1 cellular context compared by ENCODE assay signal in genomic region chr16:77409311-77409710, GRCh38.
TF ChIP-seq lines count a peak whose summit lies in the region.

No MANE protein-coding gene starts in this region.

TF ChIP-seq in HEK293, 187 proteins besides CTCF, POLR2A, EP300 and RAD21 (continued from another document and continues in another):
- peak; percentile 93 for TF ChIP-seq ZBTB44 (tag by site-specific recombination; IDR thresholded peaks at IDR 0.05)
- TF ChIP-seq ZNF837 (tag by site-specific recombination; IDR thresholded peaks at IDR 0.05), result no peak
- TF ChIP-seq ZNF518A (tag by site-specific recombination; conservative IDR thresholded peaks at IDR 0.05; ENCODE audit: low read depth), result peak; percentile 42; the same call in 1 of the 2 replicates
- TF ChIP-seq TCF7L2 (IDR thresholded peaks at IDR 0.05; ENCODE audit: borderline replicate concordance, low read depth, low read length), result peak; percentile 99
- TF ChIP-seq ZNF670 (tag by site-specific recombination; IDR thresholded peaks at IDR 0.05; ENCODE audit: low read depth), result no peak
- no peak for TF ChIP-seq ZNF747 (tag by site-specific recombination; IDR thresholded peaks at IDR 0.05)
- no peak for TF ChIP-seq ZNF571 (tag by site-specific recombination; IDR thresholded peaks at IDR 0.05)
- TF ChIP-seq ZNF146 (tag by site-specific recombination; IDR thresholded peaks at IDR 0.05), result no peak
- no peak for TF ChIP-seq ZNF248 (tag by site-specific recombination; IDR thresholded peaks at IDR 0.05)
- no peak for TF ChIP-seq ZNF785 (tag by site-specific recombination; IDR thresholded peaks at IDR 0.05)
- no peak for TF ChIP-seq ELK4 (IDR thresholded peaks at IDR 0.05; ENCODE audit: borderline replicate concordance, low read depth, low read length)
- TF ChIP-seq ZEB2 (tag by site-specific recombination; IDR thresholded peaks at IDR 0.05), result peak; percentile 89
- TF ChIP-seq ZNF169 (tag by site-specific recombination; IDR thresholded peaks at IDR 0.05), result no peak
- TF ChIP-seq ZNF488 (tag by site-specific recombination; IDR thresholded peaks at IDR 0.05), result peak; percentile 92
- peak; percentile 75; the same call in 1 of the 2 replicates for TF ChIP-seq ZSCAN16 (tag by site-specific recombination; IDR thresholded peaks at IDR 0.05)
- TF ChIP-seq ZXDB (tag by site-specific recombination; IDR thresholded peaks at IDR 0.05), result peak; percentile 99
- TF ChIP-seq ZNF654 (tag by site-specific recombination; IDR thresholded peaks at IDR 0.05; ENCODE audit: low read depth), result no peak
- no peak for TF ChIP-seq ZBTB10 (tag by site-specific recombination; IDR thresholded peaks at IDR 0.05)
- no peak for TF ChIP-seq ZFP37 (tag by site-specific recombination; IDR thresholded peaks at IDR 0.05)
- TF ChIP-seq ZNF521 (tag by site-specific recombination; IDR thresholded peaks at IDR 0.05), result no peak
- TF ChIP-seq HOXA7 (CRISPR knock-in tag; IDR thresholded peaks at IDR 0.05; ENCODE audit: borderline replicate concordance), result no peak
- TF ChIP-seq REPIN1 (tag by site-specific recombination; IDR thresholded peaks at IDR 0.05; ENCODE audit: low read depth), result no peak
- no peak for TF ChIP-seq ZNF707 (tag by site-specific recombination; IDR thresholded peaks at IDR 0.05)
- TF ChIP-seq ZNF664 (tag by site-specific recombination; IDR thresholded peaks at IDR 0.05), result peak; percentile 85
- TF ChIP-seq ZNF473 (tag by site-specific recombination; IDR thresholded peaks at IDR 0.05), result no peak
- no peak for TF ChIP-seq GLI4 (tag by site-specific recombination; IDR thresholded peaks at IDR 0.05)
- TF ChIP-seq ATF2 (tag by site-specific recombination; IDR thresholded peaks at IDR 0.05; ENCODE audit: low read depth), result peak; percentile 65
- TF ChIP-seq ZNF621 (tag by site-specific recombination; IDR thresholded peaks at IDR 0.05), result no peak
- no peak for TF ChIP-seq PRDM1 (tag by site-specific recombination; IDR thresholded peaks at IDR 0.05)
- TF ChIP-seq ZNF610 (tag by site-specific recombination; IDR thresholded peaks at IDR 0.05; ENCODE audit: borderline replicate concordance), result peak; percentile 69; the same call in 1 of the 2 replicates
- TF ChIP-seq ZNF362 (tag by site-specific recombination; IDR thresholded peaks at IDR 0.05), result no peak
- TF ChIP-seq KLF7 (tag by site-specific recombination; IDR thresholded peaks at IDR 0.05; ENCODE audit: borderline replicate concordance), result peak; percentile 65; the same call in 1 of the 2 replicates
- TF ChIP-seq ZSCAN4 (tag by site-specific recombination; IDR thresholded peaks at IDR 0.05), result peak; percentile 57; the same call in 1 of the 2 replicates
- no peak for TF ChIP-seq ZNF138 (tag by site-specific recombination; IDR thresholded peaks at IDR 0.05; ENCODE audit: borderline replicate concordance)
- no peak for TF ChIP-seq ZNF223 (tag by site-specific recombination; IDR thresholded peaks at IDR 0.05)
- peak; percentile 98 for TF ChIP-seq INSM2 (tag by site-specific recombination; IDR thresholded peaks at IDR 0.05)
- no peak for TF ChIP-seq EGR2 (tag by site-specific recombination; IDR thresholded peaks at IDR 0.05; ENCODE audit: low read depth)
- TF ChIP-seq ZBTB26 (tag by site-specific recombination; optimal IDR thresholded peaks at IDR 0.05), result no peak
- TF ChIP-seq ZNF148 (tag by site-specific recombination; IDR thresholded peaks at IDR 0.05; ENCODE audit: borderline replicate concordance), result no peak
